ENCODE assay signal across 1 cellular context in the genomic region with DNA sequence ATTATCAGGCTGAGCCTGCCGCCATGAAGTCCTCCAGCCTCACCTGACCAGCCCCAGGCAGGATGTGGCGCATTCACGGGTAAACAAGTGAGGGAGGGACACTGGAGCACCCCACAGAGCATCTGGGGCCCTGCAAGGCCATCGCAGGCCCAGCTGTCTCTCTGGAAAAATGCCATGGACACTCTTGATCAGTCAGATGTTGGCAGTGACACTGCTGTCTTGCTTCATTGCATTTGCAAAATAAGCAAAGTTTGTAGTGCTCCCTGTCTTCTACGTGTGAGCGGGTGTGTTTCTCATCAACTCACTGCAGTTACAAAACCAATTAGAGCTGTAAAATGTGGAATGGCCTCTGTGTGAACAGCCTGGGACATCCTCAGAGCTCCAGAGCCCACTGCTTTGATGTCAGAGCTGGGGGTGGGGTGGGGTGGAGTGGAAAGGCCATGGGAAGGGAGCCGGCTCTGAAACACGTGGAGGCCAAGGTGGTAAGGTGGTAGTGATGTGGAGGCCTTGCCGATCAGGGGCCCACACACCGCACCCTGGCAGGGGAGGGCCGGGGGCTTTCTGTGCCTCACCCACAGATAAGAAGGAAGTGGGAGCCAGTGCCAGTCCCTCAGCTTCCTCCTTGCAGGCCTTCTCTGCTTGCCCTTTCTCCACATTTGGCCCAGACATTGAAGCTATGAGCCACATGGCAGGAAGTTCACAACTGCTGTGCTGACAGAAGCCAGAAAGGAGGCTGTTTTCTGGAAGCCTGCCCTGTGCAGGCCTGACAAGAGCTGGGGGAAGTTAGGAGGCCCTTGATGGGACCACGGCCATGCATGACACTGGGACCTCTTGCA.
TF ChIP-seq lines count a peak whose summit lies in the region.

No MANE protein-coding gene starts in this region.

TF ChIP-seq in PFSK-1, 5 proteins besides CTCF, POLR2A, EP300 and RAD21 (continued from another document):
- TF ChIP-seq SIN3A (IDR thresholded peaks at IDR 0.05; ENCODE audit: borderline replicate concordance, insufficient read depth, low read length) (no peak), TAF1 (IDR thresholded peaks at IDR 0.05; ENCODE audit: borderline replicate concordance, insufficient read depth, low read length) (no peak), POLR2AphosphoS5 (IDR thresholded peaks at IDR 0.05; ENCODE audit: low read depth, low read length) (no peak)
